Comparison of ENCODE assay signal across 16 cellular contexts in the genomic region with DNA sequence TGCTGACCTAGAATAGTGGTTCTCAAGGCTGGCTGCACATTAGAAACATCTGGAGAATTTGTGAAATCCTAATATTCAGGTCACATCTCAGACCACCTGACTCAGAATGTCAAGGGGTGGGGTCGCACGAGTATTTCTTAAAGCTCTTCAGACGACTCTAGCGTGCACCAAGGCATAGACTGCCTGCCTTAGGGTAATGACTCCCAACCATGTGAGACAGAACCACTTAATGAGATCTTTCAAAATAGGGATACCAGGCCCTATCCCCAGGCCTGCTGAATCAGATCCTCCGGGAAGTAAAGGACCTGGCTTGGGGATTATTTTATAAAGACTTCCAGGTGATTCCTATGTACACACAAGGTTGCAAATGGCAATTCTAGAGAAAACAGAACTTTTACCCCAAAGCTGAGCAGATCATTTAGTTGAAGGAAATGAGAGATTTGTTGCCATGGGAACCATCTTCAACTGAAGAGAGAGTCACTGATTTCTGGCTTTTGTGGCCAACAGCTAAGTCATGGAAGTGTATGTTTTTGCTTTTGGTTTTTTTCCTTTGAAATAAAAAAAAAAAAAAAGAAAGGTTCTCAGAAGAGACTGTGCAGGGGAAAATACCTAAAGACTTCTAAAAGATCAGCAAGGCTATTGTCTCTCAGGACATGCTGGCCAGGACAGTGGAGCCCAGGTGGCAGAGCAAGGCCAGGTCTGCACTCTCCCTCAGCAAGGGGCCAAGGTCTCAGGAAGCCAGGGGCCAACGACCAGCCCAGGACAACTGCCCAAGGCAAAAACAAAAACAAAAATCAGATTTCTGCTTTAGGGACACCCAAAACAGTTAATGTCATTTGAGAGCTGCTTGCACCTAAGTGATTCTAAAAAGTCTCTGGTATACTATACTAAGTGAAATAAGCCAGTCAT. TPM values are rescaled to one million over a fixed set of nuclear protein-coding genes. Genes with fewer than 3 reads are reported as not detected.
DNase-seq lines count a peak whose midpoint lies in the region; ATAC-seq and TF ChIP-seq lines count a peak whose summit lies in the region.
"Had no signal": no experiment of that assay in that cellular context is flagged by ENCODE, and none has a peak within 500 bp of the region (broad histone marks: within the 10 kb centered on the region; RNA-seq: fewer than 3 reads in every experiment).

No MANE protein-coding gene starts in this region.

- ATAC-seq in activated CD4-positive, CD25-positive, alpha-beta regulatory T cell treated with anti-CD3 and anti-CD28 coated beads, Interleukin-2, amount 50 U/mL, for 24 hours: peak; percentile 27 to 37
- peak; percentile 84 for ATAC-seq in activated CD8-positive, alpha-beta T cell treated with anti-CD3 and anti-CD28 coated beads for 36 hours
- ATAC-seq in GM21526 (IDR thresholded peaks at IDR 0.05; ENCODE audit: low FRiP score, unreplicated experiment): no peak
- no peak for ATAC-seq in HG02678 (IDR thresholded peaks at IDR 0.05; ENCODE audit: unreplicated experiment)
- ATAC-seq: A549 had no signal

- POLR2A ChIA-PET in activated CD8-positive, alpha-beta T cell treated with anti-CD3 and anti-CD28 coated beads for 36 hours (lab: Charles Lee): no interaction called here

- peaks cover 14% of the 10 kb centered on the region for H3K27me3 Mint-ChIP-seq in activated CD8-positive, alpha-beta T cell treated with anti-CD3 and anti-CD28 coated beads for 36 hours
- peaks cover 29% of the 10 kb centered on the region for H3K27me3 Mint-ChIP-seq in mesothelial cell of epicardium (ENCODE audit: low read depth)
- peaks cover 98% of the 10 kb centered on the region for H3K27me3 Mint-ChIP-seq in Calu3 (ENCODE audit: unreplicated experiment)

- no peaks in the 10 kb centered on the region for H3K36me3 Mint-ChIP-seq in activated CD8-positive, alpha-beta T cell treated with anti-CD3 and anti-CD28 coated beads for 36 hours (ENCODE audit: low read depth)
- H3K36me3 Mint-ChIP-seq in mesothelial cell of epicardium: no peaks in the 10 kb centered on the region
- no peaks in the 10 kb centered on the region for H3K36me3 Mint-ChIP-seq in Calu3 (ENCODE audit: insufficient read depth, unreplicated experiment)

- TF ChIP-seq CTCF in activated CD8-positive, alpha-beta T cell treated with anti-CD3 and anti-CD28 coated beads for 36 hours (IDR thresholded peaks at IDR 0.05): no peak
- TF ChIP-seq CTCF in mesothelial cell of epicardium (IDR thresholded peaks at IDR 0.05; ENCODE audit: unreplicated experiment): no peak
- TF ChIP-seq CTCF in Calu3 (IDR thresholded peaks at IDR 0.05; ENCODE audit: unreplicated experiment): no peak

- H3K9me3 Mint-ChIP-seq in activated CD8-positive, alpha-beta T cell treated with anti-CD3 and anti-CD28 coated beads for 36 hours: no peaks in the 10 kb centered on the region
- no peaks in the 10 kb centered on the region for H3K9me3 Mint-ChIP-seq in mesothelial cell of epicardium
- H3K9me3 Mint-ChIP-seq in Calu3 (ENCODE audit: low read depth, unreplicated experiment): no peaks in the 10 kb centered on the region

- CTCF ChIA-PET in activated CD8-positive, alpha-beta T cell treated with anti-CD3 and anti-CD28 coated beads for 36 hours (lab: Charles Lee): interaction anchor here (8.7 kb wide), 1 partner anchor 14 kb away, joined by 55 read pairs; a partner anchor contains a TSS
- CTCF ChIA-PET in Calu3 (lab: Charles Lee): no interaction called here

- peaks cover 11% of the 10 kb centered on the region for H3K4me1 Mint-ChIP-seq in activated CD8-positive, alpha-beta T cell treated with anti-CD3 and anti-CD28 coated beads for 36 hours (ENCODE audit: low read depth)
- peaks cover 12% of the 10 kb centered on the region for H3K4me1 Mint-ChIP-seq in mesothelial cell of epicardium
- no peaks in the 10 kb centered on the region for H3K4me1 Mint-ChIP-seq in Calu3 (ENCODE audit: low read depth, unreplicated experiment)

- no peak overlapping the region for H3K27ac Mint-ChIP-seq in activated CD8-positive, alpha-beta T cell treated with anti-CD3 and anti-CD28 coated beads for 36 hours
- H3K27ac Mint-ChIP-seq in mesothelial cell of epicardium (peak overlapping the region; percentile 73), Calu3 (ENCODE audit: unreplicated experiment) (no peak overlapping the region)

- H3K4me3 Mint-ChIP-seq in activated CD8-positive, alpha-beta T cell treated with anti-CD3 and anti-CD28 coated beads for 36 hours: no peak overlapping the region
- H3K4me3 Mint-ChIP-seq in mesothelial cell of epicardium: no peak overlapping the region
- H3K4me3 Mint-ChIP-seq in Calu3 (ENCODE audit: low read depth, unreplicated experiment): no peak overlapping the region

- DNase-seq in activated CD4-positive, CD25-positive, alpha-beta regulatory T cell treated with anti-CD3 and anti-CD28 coated beads, Interleukin-2, amount 50 U/mL, for 72 hours: no peak
- DNase-seq in H4 (ENCODE audit: low spot score) (peak; percentile 28), mesothelial cell of epicardium (ENCODE audit: low spot score in 2 of 2, unreplicated experiment in 2 of 2) (no peak), Calu3 (no peak)
- DNase-seq in activated CD8-positive, alpha-beta T cell treated with anti-CD3 and anti-CD28 coated beads for 36 hours: peak; percentile 11
- DNase-seq: NCI-H1694 treated with DMSO at 0.1 percent for 48 hours; stimulated activated CD8-positive, alpha-beta memory T cell treated with anti-CD3 and anti-CD28 coated beads, Interleukin-4, amount 100 ng/mL, for 48 hours; uterus had no signal

- intact Hi-C loops in activated CD8-positive, alpha-beta T cell treated with anti-CD3 and anti-CD28 coated beads for 36 hours (cut with micrococcal nuclease): no loop called here
- intact Hi-C loops in Calu3 (cut with micrococcal nuclease; ENCODE audit: unreplicated experiment): no loop called here

- no TSS peak for BruUV-seq in Calu3 (replicated peaks; lab: Mats Ljungman, UMichigan)

RNA-seq across cellular contexts. Expression of a gene that starts 15.3 kb away (rescaled TPM):
- total RNA-seq in H4 (2014; rRNA removed; shearing (Covaris generic)): not detected in 2 replicates
- total RNA-seq in activated CD8-positive, alpha-beta T cell treated with anti-CD3 and anti-CD28 coated beads for 36 hours: under 1 TPM; 0.11 to 0.45 TPM
- total RNA-seq in mesothelial cell of epicardium (0.07 to 0.14 TPM in 2 of 3 replicates, not detected in the other), Calu3 (2022) (not detected in 2 replicates)
- total RNA-seq: chondrocyte, Daoy, osteocyte, SJSA1 had no signal

Comparison
In these comparisons a context has a peak if more than half of its experiments do, and no peak if none do; other contexts are left out.
1. ATAC-seq: peak in activated CD4-positive, CD25-positive, alpha-beta regulatory T cell treated with anti-CD3 and anti-CD28 coated beads, Interleukin-2, amount 50 U/mL, for 24 hours (2 of 2) and activated CD8-positive, alpha-beta T cell treated with anti-CD3 and anti-CD28 coated beads for 36 hours (single experiment); none in GM21526 (single experiment) and HG02678 (single experiment).
2. DNase-seq: peak in H4 (single experiment) and activated CD8-positive, alpha-beta T cell treated with anti-CD3 and anti-CD28 coated beads for 36 hours (single experiment); none in activated CD4-positive, CD25-positive, alpha-beta regulatory T cell treated with anti-CD3 and anti-CD28 coated beads, Interleukin-2, amount 50 U/mL, for 72 hours (single experiment), mesothelial cell of epicardium (0 of 2) and Calu3 (single experiment).